ENCODE assay signal across 16 cellular contexts in genomic region chr15:71677352-71677751, GRCh38.
DNase-seq lines count a peak whose midpoint lies in the region; ATAC-seq, FAIRE-seq and TF ChIP-seq lines count a peak whose summit lies in the region.
"Had no signal": no experiment of that assay in that cellular context is flagged by ENCODE, and none has a peak within 500 bp of the region (broad histone marks: within the 10 kb centered on the region; RNA-seq: fewer than 3 reads in every experiment).

No MANE protein-coding gene starts in this region.

- H3K9me3 Mint-ChIP-seq in activated naive CD8-positive, alpha-beta T cell treated with anti-CD3 and anti-CD28 coated beads, Interleukin-2, amount 50 U/mL, for 24 hours: no peaks in the 10 kb centered on the region
- no peaks in the 10 kb centered on the region for H3K9me3 Mint-ChIP-seq in activated naive CD8-positive, alpha-beta T cell treated with anti-CD3 and anti-CD28 coated beads for 36 hours
- no peaks in the 10 kb centered on the region for H3K9me3 Mint-ChIP-seq in activated T-helper 2 cell treated with anti-CD3 and anti-CD28 coated beads, Interferon-gamma antibody, Interleukin-2, Interleukin-4, amounts not matched to agents 10 μg/mL and 5 μg/mL and 100 μg/mL, durations not matched to agents 14 hours and 24 hours and 36 hours
- H3K9me3 Mint-ChIP-seq: activated naive CD4-positive, alpha-beta T cell treated with anti-CD3 and anti-CD28 coated beads, Interleukin-2, amount 10 ng/mL, durations not matched to agents 7 days and 5 days; CD8-positive, alpha-beta memory T cell; endodermal cell; H9 had no signal

- CTCF ChIA-PET in HepG2 (lab: Yijun Ruan, JAX; ENCODE audit: low intra/inter-chr PET ratio, low total read pairs): no interaction called here

- no peak for TF ChIP-seq POLR2A in HepG2 (IDR thresholded peaks at IDR 0.05; ENCODE audit: insufficient read depth in 1 of 2, low read depth in 2 of 2, low read length in 2 of 2)

- no peak for FAIRE-seq in HepG2 (lab: Jason Lieb, UNC)

- no TSS peak for BruUV-seq in HepG2 (replicated peaks; lab: Mats Ljungman, UMichigan)

- peak overlapping the region; percentile 16 for H3K4me3 Mint-ChIP-seq in activated naive CD8-positive, alpha-beta T cell treated with anti-CD3 and anti-CD28 coated beads, Interleukin-2, amount 50 U/mL, for 24 hours
- H3K4me3 Mint-ChIP-seq in activated naive CD8-positive, alpha-beta T cell treated with anti-CD3 and anti-CD28 coated beads for 36 hours: no peak overlapping the region
- no peak overlapping the region for H3K4me3 Mint-ChIP-seq in activated T-helper 2 cell treated with anti-CD3 and anti-CD28 coated beads, Interferon-gamma antibody, Interleukin-2, Interleukin-4, amounts not matched to agents 10 μg/mL and 5 μg/mL and 100 μg/mL, durations not matched to agents 14 hours and 24 hours and 36 hours (ENCODE audit: low read depth)
- H3K4me3 Mint-ChIP-seq: activated CD8-positive, alpha-beta T cell treated with anti-CD3 and anti-CD28 coated beads, Interleukin-2, amount 10 ng/mL, durations not matched to agents 7 days and 5 days; activated naive CD4-positive, alpha-beta T cell treated with anti-CD3 and anti-CD28 coated beads, Interleukin-2, amount 10 ng/mL, durations not matched to agents 7 days and 5 days; CD8-positive, alpha-beta memory T cell; endodermal cell; H9 had no signal

- 3% methylated on average over 2 of the region's 2 CpGs for WGBS in HepG2 (ENCODE audit: low lambda C conversion rate)
- WGBS in mesenchymal stem cell: 78% methylated on average over 2 of the region's 2 CpGs

- H3K9me3 ChIP-seq in HepG2 (ENCODE audit: low read length): no peaks in the 10 kb centered on the region
- no peaks in the 10 kb centered on the region for H3K9me3 ChIP-seq in thoracic aorta
- no peaks in the 10 kb centered on the region for H3K9me3 ChIP-seq in mesenchymal stem cell (ENCODE audit: control insufficient read depth, low read length)

- no peaks in the 10 kb centered on the region for H4K20me1 ChIP-seq in HepG2 (ENCODE audit: insufficient read depth, low read length)

- no peak overlapping the region for H2BK5ac ChIP-seq in mesenchymal stem cell (ENCODE audit: low read depth, low read length, poor library complexity, severe bottlenecking)

- H3K36me3 ChIP-seq in HepG2 (replicated peaks in 1 of 2; ENCODE audit: control insufficient read depth in 1 of 2, insufficient read depth in 2 of 2, low read length in 2 of 2): no peaks in the 10 kb centered on the region
- H3K36me3 ChIP-seq in thoracic aorta: no peaks in the 10 kb centered on the region
- H3K36me3 ChIP-seq in mesenchymal stem cell (ENCODE audit: control insufficient read depth in 1 of 2, insufficient read depth in 2 of 2, low read depth in 1 of 2, low read length in 2 of 2): no peaks in the 10 kb centered on the region

- H3K27me3 ChIP-seq in HepG2 (ENCODE audit: control insufficient read depth in 1 of 2, insufficient read depth in 2 of 2, low read length in 2 of 2) (peaks cover 1 to 6% of the 10 kb centered on the region in 2 experiments; a peak in 2 of 5 replicates), thoracic aorta (replicated peaks; ENCODE audit: insufficient read depth) (no peaks in the 10 kb centered on the region), mesenchymal stem cell (ENCODE audit: control insufficient read depth in 1 of 2, insufficient read depth in 1 of 2, low read length in 2 of 2) (no peaks in the 10 kb centered on the region)

- H2AFZ ChIP-seq in HepG2 (ENCODE audit: low read length) (no peak overlapping the region), mesenchymal stem cell (ENCODE audit: low read depth, low read length) (no peak overlapping the region)

- H2BK15ac ChIP-seq in mesenchymal stem cell (ENCODE audit: low read depth, poor library complexity, severe bottlenecking): no peak overlapping the region

- in situ Hi-C loops in HepG2 (cut with HindIII; ENCODE audit: extremely low pct_ligation_motif_present, low pct_unique_long_range_greater_than_20kb): no loop called here

- no peak overlapping the region for H2BK12ac ChIP-seq in mesenchymal stem cell (ENCODE audit: low read length in 2 of 2)

- H3K4me3 ChIP-seq in HepG2 (replicated peaks in 1 of 3; ENCODE audit: insufficient read depth in 1 of 3, low read depth in 2 of 3, low read length in 3 of 3): no peak overlapping the region
- peak overlapping the region; percentile 23 for H3K4me3 ChIP-seq in thoracic aorta
- no peak overlapping the region for H3K4me3 ChIP-seq in mesenchymal stem cell (ENCODE audit: insufficient read depth in 1 of 2, low read depth in 1 of 2, low read length in 2 of 2)

- H4K8ac ChIP-seq in mesenchymal stem cell (ENCODE audit: low read length): no peak overlapping the region

- no peak overlapping the region for H4K91ac ChIP-seq in mesenchymal stem cell (ENCODE audit: low read length)

- no peak overlapping the region for H2BK120ac ChIP-seq in mesenchymal stem cell (ENCODE audit: low read depth, low read length)

- ATAC-seq in activated naive CD8-positive, alpha-beta T cell treated with anti-CD3 and anti-CD28 coated beads, Interleukin-2, amount 50 U/mL, for 24 hours: no peak
- ATAC-seq in HepG2: no peak
- no peak for ATAC-seq in thoracic aorta (ENCODE audit: insufficient number of reproducible peaks, low FRiP score, low read depth)
- ATAC-seq: activated CD8-positive, alpha-beta T cell treated with anti-CD3 and anti-CD28 coated beads, Interleukin-2, amount 10 ng/mL, durations not matched to agents 7 days and 5 days had no signal

- H3K79me1 ChIP-seq in mesenchymal stem cell (replicated peaks; ENCODE audit: low read length, poor library complexity, severe bottlenecking): peaks cover 5% of the 10 kb centered on the region

- no peaks in the 10 kb centered on the region for H3K79me2 ChIP-seq in HepG2 (ENCODE audit: insufficient read depth, low read length)

- H3K27ac ChIP-seq in HepG2 (ENCODE audit: extremely low read length, insufficient read depth, low read length) (no peak overlapping the region), thoracic aorta (peak overlapping the region in 1 of 2 donors; percentile 11), mesenchymal stem cell (ENCODE audit: low read length, poor library complexity, severe bottlenecking) (no peak overlapping the region)

- H3K4me2 ChIP-seq in HepG2 (ENCODE audit: low read depth, low read length): 0 out of 2 replicates have a peak overlapping the region, but pooled peaks have one; percentile 3
- H3K4me2 ChIP-seq in mesenchymal stem cell (ENCODE audit: low read length, poor library complexity, severe bottlenecking): no peak overlapping the region

- no peak for DNase-seq in activated naive CD8-positive, alpha-beta T cell treated with anti-CD3 and anti-CD28 coated beads, Interleukin-2, amount 50 U/mL, for 24 hours
- DNase-seq in activated naive CD8-positive, alpha-beta T cell treated with anti-CD3 and anti-CD28 coated beads for 36 hours: no peak
- DNase-seq in activated T-helper 2 cell treated with anti-CD3 and anti-CD28 coated beads, Interferon-gamma antibody, Interleukin-2, Interleukin-4, amounts not matched to agents 10 μg/mL and 5 μg/mL and 100 μg/mL, durations not matched to agents 14 hours and 24 hours and 36 hours (ENCODE audit: low spot score): no peak
- DNase-seq in HepG2 (ENCODE audit: low spot score) (no peak), thoracic aorta (ENCODE audit: low spot score) (no peak), mesenchymal stem cell (no peak), NCI-H1048 (lab: John Stamatoyannopoulos, UW) (no peak), DMS114 treated with DMSO at 0.1 percent for 48 hours (lab: John Stamatoyannopoulos, UW; ENCODE audit: unreplicated experiment) (no peak)
- DNase-seq: ACHN; activated CD8-positive, alpha-beta T cell treated with anti-CD3 and anti-CD28 coated beads, Interleukin-2, amount 10 ng/mL, durations not matched to agents 7 days and 5 days; activated naive CD4-positive, alpha-beta T cell treated with anti-CD3 and anti-CD28 coated beads, Interleukin-2, amount 10 ng/mL, durations not matched to agents 7 days and 5 days; CD8-positive, alpha-beta memory T cell; endodermal cell; H9; Kasumi-1; NCI-H1436 treated with DMSO at 0.1 percent for 48 hours had no signal

- H3K4me1 ChIP-seq in HepG2 (ENCODE audit: insufficient read depth, low read length): peaks cover 57% of the 10 kb centered on the region
- peaks cover 3 to 17% of the 10 kb centered on the region in 2 donors for H3K4me1 ChIP-seq in thoracic aorta (ENCODE audit: control insufficient read depth in 1 of 2, low read depth in 2 of 2)
- H3K4me1 ChIP-seq in mesenchymal stem cell (ENCODE audit: control insufficient read depth, insufficient read depth, low read depth, low read length): peaks cover 2% of the 10 kb centered on the region

- TF ChIP-seq EP300 in HepG2 (IDR thresholded peaks at IDR 0.05; ENCODE audit: low read depth in 2 of 2, low read length in 2 of 2) (no peak), HepG2 (CRISPR knock-in tag; IDR thresholded peaks at IDR 0.05; ENCODE audit: borderline replicate concordance) (no peak)

- no peak overlapping the region for H3K14ac ChIP-seq in mesenchymal stem cell (ENCODE audit: low read length in 2 of 2)

- intact Hi-C loops in activated T-helper 2 cell treated with anti-CD3 and anti-CD28 coated beads, Interferon-gamma antibody, Interleukin-2, Interleukin-4, amounts not matched to agents 10 μg/mL and 5 μg/mL and 100 μg/mL, durations not matched to agents 14 hours and 24 hours and 36 hours (cut with micrococcal nuclease): no loop called here
- intact Hi-C loops in HepG2 (cut with micrococcal nuclease; ENCODE audit: unreplicated experiment): no loop called here

- no peak for TF ChIP-seq CTCF in HepG2 (CRISPR knock-in tag; IDR thresholded peaks at IDR 0.05)
- TF ChIP-seq CTCF in thoracic aorta (IDR thresholded peaks at IDR 0.05): no peak

- no peak overlapping the region for H3K23ac ChIP-seq in mesenchymal stem cell (ENCODE audit: low read length in 2 of 2)

- peaks cover 17% of the 10 kb centered on the region for H3K4me1 Mint-ChIP-seq in activated naive CD8-positive, alpha-beta T cell treated with anti-CD3 and anti-CD28 coated beads, Interleukin-2, amount 50 U/mL, for 24 hours
- peaks cover 15% of the 10 kb centered on the region for H3K4me1 Mint-ChIP-seq in activated naive CD8-positive, alpha-beta T cell treated with anti-CD3 and anti-CD28 coated beads for 36 hours
- H3K4me1 Mint-ChIP-seq in activated T-helper 2 cell treated with anti-CD3 and anti-CD28 coated beads, Interferon-gamma antibody, Interleukin-2, Interleukin-4, amounts not matched to agents 10 μg/mL and 5 μg/mL and 100 μg/mL, durations not matched to agents 14 hours and 24 hours and 36 hours (ENCODE audit: low read depth): peaks cover 45% of the 10 kb centered on the region

- no peak overlapping the region for H3K18ac ChIP-seq in mesenchymal stem cell (ENCODE audit: low read depth in 1 of 2, low read length in 2 of 2)

- no peak for TF ChIP-seq RAD21 in HepG2 (CRISPR knock-in tag; IDR thresholded peaks at IDR 0.05)

- H3K27ac Mint-ChIP-seq in activated naive CD8-positive, alpha-beta T cell treated with anti-CD3 and anti-CD28 coated beads, Interleukin-2, amount 50 U/mL, for 24 hours: peak overlapping the region; percentile 55
- H3K27ac Mint-ChIP-seq in activated naive CD8-positive, alpha-beta T cell treated with anti-CD3 and anti-CD28 coated beads for 36 hours: no peak overlapping the region
- H3K27ac Mint-ChIP-seq in activated T-helper 2 cell treated with anti-CD3 and anti-CD28 coated beads, Interferon-gamma antibody, Interleukin-2, Interleukin-4, amounts not matched to agents 10 μg/mL and 5 μg/mL and 100 μg/mL, durations not matched to agents 14 hours and 24 hours and 36 hours: peak overlapping the region; percentile 70
- H3K27ac Mint-ChIP-seq: activated CD8-positive, alpha-beta T cell treated with anti-CD3 and anti-CD28 coated beads, Interleukin-2, amount 10 ng/mL, durations not matched to agents 7 days and 5 days; activated naive CD4-positive, alpha-beta T cell treated with anti-CD3 and anti-CD28 coated beads, Interleukin-2, amount 10 ng/mL, durations not matched to agents 7 days and 5 days; CD8-positive, alpha-beta memory T cell; endodermal cell had no signal

- H3K36me3 Mint-ChIP-seq in activated naive CD8-positive, alpha-beta T cell treated with anti-CD3 and anti-CD28 coated beads, Interleukin-2, amount 50 U/mL, for 24 hours (ENCODE audit: low read depth): no peaks in the 10 kb centered on the region
- H3K36me3 Mint-ChIP-seq in activated naive CD8-positive, alpha-beta T cell treated with anti-CD3 and anti-CD28 coated beads for 36 hours: no peaks in the 10 kb centered on the region
- no peaks in the 10 kb centered on the region for H3K36me3 Mint-ChIP-seq in activated T-helper 2 cell treated with anti-CD3 and anti-CD28 coated beads, Interferon-gamma antibody, Interleukin-2, Interleukin-4, amounts not matched to agents 10 μg/mL and 5 μg/mL and 100 μg/mL, durations not matched to agents 14 hours and 24 hours and 36 hours (ENCODE audit: low read depth)
- H3K36me3 Mint-ChIP-seq: activated naive CD4-positive, alpha-beta T cell treated with anti-CD3 and anti-CD28 coated beads, Interleukin-2, amount 10 ng/mL, durations not matched to agents 7 days and 5 days; CD8-positive, alpha-beta memory T cell had no signal

- POLR2A ChIA-PET in HepG2 (lab: Yijun Ruan, JAX): interaction anchor here (1.9 kb wide), 1 partner anchor 16 kb away, joined by 6 read pairs; no protein-coding TSS in a partner anchor

- peaks cover 8% of the 10 kb centered on the region for H3K27me3 Mint-ChIP-seq in activated naive CD8-positive, alpha-beta T cell treated with anti-CD3 and anti-CD28 coated beads, Interleukin-2, amount 50 U/mL, for 24 hours
- peaks cover 30% of the 10 kb centered on the region for H3K27me3 Mint-ChIP-seq in activated naive CD8-positive, alpha-beta T cell treated with anti-CD3 and anti-CD28 coated beads for 36 hours
- H3K27me3 Mint-ChIP-seq in activated T-helper 2 cell treated with anti-CD3 and anti-CD28 coated beads, Interferon-gamma antibody, Interleukin-2, Interleukin-4, amounts not matched to agents 10 μg/mL and 5 μg/mL and 100 μg/mL, durations not matched to agents 14 hours and 24 hours and 36 hours (ENCODE audit: low read depth): peaks cover 9% of the 10 kb centered on the region

- H2AK5ac ChIP-seq in mesenchymal stem cell (ENCODE audit: low read length, severe bottlenecking): no peak overlapping the region

- H3K4ac ChIP-seq in mesenchymal stem cell (ENCODE audit: low read depth in 1 of 2, low read length in 2 of 2): no peak overlapping the region

- H3K9ac ChIP-seq in HepG2 (ENCODE audit: insufficient read depth, low read depth, low read length): no peak overlapping the region
- no peak overlapping the region for H3K9ac ChIP-seq in mesenchymal stem cell (ENCODE audit: low read length)
